ENCODE assay signal across 9 cellular contexts in genomic region chr12:132327351-132328171, GRCh38. TPM values are rescaled to one million over a fixed set of nuclear protein-coding genes. Genes with fewer than 3 reads are reported as not detected.
DNase-seq lines count a peak whose midpoint lies in the region; ATAC-seq and TF ChIP-seq lines count a peak whose summit lies in the region.
"Had no signal": no experiment of that assay in that cellular context is flagged by ENCODE, and none has a peak within 500 bp of the region (broad histone marks: within the 10 kb centered on the region; RNA-seq: fewer than 3 reads in every experiment).

No MANE protein-coding gene starts in this region.

- no peak for TF ChIP-seq EP300 in neural cell (conservative IDR thresholded peaks at IDR 0.05; ENCODE audit: poor library complexity, severe bottlenecking)

- no peak overlapping the region for H3K9ac ChIP-seq in neural cell (ENCODE audit: low read length)

- peaks cover 53% of the 10 kb centered on the region for H3K27me3 Mint-ChIP-seq in T-helper 17 cell

- H3K27me3 ChIP-seq in neural cell (ENCODE audit: insufficient read depth, low read depth, low read length) (peaks cover 37% of the 10 kb centered on the region), upper lobe of right lung (peaks cover 42% of the 10 kb centered on the region)

- no peak overlapping the region for H3K27ac Mint-ChIP-seq in T-helper 17 cell
- H3K27ac Mint-ChIP-seq: natural killer cell treated with Interleukin-12 subunit alpha and Interleukin-12 subunit beta and Interleukin-15 and Interleukin-18, amount 100 ng/mL, for 72 hours had no signal

- H3K79me2 ChIP-seq in neural cell (replicated peaks; ENCODE audit: insufficient read depth, low read length): no peaks in the 10 kb centered on the region

- H3K4me3 ChIP-seq in neural cell (ENCODE audit: low read length): peak overlapping the region; percentile 72
- H3K4me3 ChIP-seq in upper lobe of right lung: no peak overlapping the region

- no peak overlapping the region for H3K4me2 ChIP-seq in neural cell (ENCODE audit: low read length)

- H2AFZ ChIP-seq in neural cell (ENCODE audit: low read depth, low read length): no peak overlapping the region

- TF ChIP-seq CTCF in neural cell (IDR thresholded peaks at IDR 0.05; ENCODE audit: poor library complexity, severe bottlenecking) (no peak), upper lobe of right lung (IDR thresholded peaks at IDR 0.05) (no peak)

- intact Hi-C loops in upper lobe of right lung (cut with DNase I): no loop called here

- H3K9me3 ChIP-seq in T-helper 17 cell (ENCODE audit: control insufficient read depth, low read length, poor library complexity, severe bottlenecking) (no peaks in the 10 kb centered on the region), neural cell (ENCODE audit: low read length) (no peaks in the 10 kb centered on the region), upper lobe of right lung (no peaks in the 10 kb centered on the region)

- H3F3A ChIP-seq in neural cell (ENCODE audit: insufficient read depth, low read length, poor library complexity, severe bottlenecking): no peaks in the 10 kb centered on the region

- peaks cover 7% of the 10 kb centered on the region for H3K36me3 Mint-ChIP-seq in T-helper 17 cell (ENCODE audit: low read depth)

- H3K9me2 ChIP-seq in neural cell (ENCODE audit: insufficient read depth, low read length): no peaks in the 10 kb centered on the region

- peak; percentile 65 for DNase-seq in GM04504 (ENCODE audit: low read depth)
- DNase-seq in T-helper 17 cell: no peak
- DNase-seq in dedifferentiated amniotic fluid mesenchymal stem cell (ENCODE audit: extremely low spot score): peak; percentile 73
- DNase-seq in upper lobe of right lung: peak; percentile 80

- no peak overlapping the region for H3K4me3 Mint-ChIP-seq in T-helper 17 cell
- H3K4me3 Mint-ChIP-seq: natural killer cell treated with Interleukin-12 subunit alpha and Interleukin-12 subunit beta and Interleukin-15 and Interleukin-18, amount 100 ng/mL, for 72 hours had no signal

- TF ChIP-seq RAD21 in neural cell (conservative IDR thresholded peaks at IDR 0.05): no peak

- H3K4me1 ChIP-seq in upper lobe of right lung: peaks cover 10% of the 10 kb centered on the region

- H3K36me3 ChIP-seq in neural cell (ENCODE audit: insufficient read depth, low read length): no peaks in the 10 kb centered on the region
- H3K36me3 ChIP-seq in upper lobe of right lung: no peaks in the 10 kb centered on the region

- H4K20me1 ChIP-seq in neural cell (ENCODE audit: insufficient read depth): no peaks in the 10 kb centered on the region

- H3K27ac ChIP-seq in neural cell (ENCODE audit: low read length): no peak overlapping the region
- H3K27ac ChIP-seq in upper lobe of right lung: no peak overlapping the region

- ATAC-seq in T-helper 17 cell: peak; percentile 21
- peak; percentile 73 for ATAC-seq in upper lobe of right lung
- no peak for ATAC-seq in GM18868 (IDR thresholded peaks at IDR 0.05; ENCODE audit: unreplicated experiment)
- no peak for ATAC-seq in HG03045 (IDR thresholded peaks at IDR 0.05; ENCODE audit: unreplicated experiment)
- no peak for ATAC-seq in GM19455 (IDR thresholded peaks at IDR 0.05; ENCODE audit: unreplicated experiment)

- H3K4me1 Mint-ChIP-seq in T-helper 17 cell: peaks cover 8% of the 10 kb centered on the region

TF ChIP-seq in neural cell, 6 proteins besides CTCF, POLR2A, EP300 and RAD21:
- TF ChIP-seq REST (IDR thresholded peaks at IDR 0.05; ENCODE audit: borderline replicate concordance) (no peak), SMC3 (conservative IDR thresholded peaks at IDR 0.05; ENCODE audit: poor library complexity) (no peak), EZH2 (IDR thresholded peaks at IDR 0.05; ENCODE audit: borderline replicate concordance, insufficient read depth, low read length, poor library complexity, severe bottlenecking) (no peak), MXI1 (conservative IDR thresholded peaks at IDR 0.05; ENCODE audit: poor library complexity, severe bottlenecking) (no peak), TAF1 (IDR thresholded peaks at IDR 0.05; ENCODE audit: low read depth) (no peak), POLR2AphosphoS5 (IDR thresholded peaks at IDR 0.05) (no peak)

RNA-seq across cellular contexts. Expression of gene GALNT9, which starts 1.8 kb away (rescaled TPM):
- total RNA-seq in T-helper 17 cell (not detected), upper lobe of right lung (1.6 TPM)
- polyA plus RNA-seq in neural cell: 13.5 and 18.0 TPM in 2 replicates
- polyA minus RNA-seq in neural cell: 20.7 and 20.8 TPM in 2 replicates
- total RNA-seq: natural killer cell treated with Interleukin-12 subunit alpha and Interleukin-12 subunit beta and Interleukin-15 and Interleukin-18, amount 100 ng/mL, for 72 hours had no signal

Comparison
In these comparisons a context has a peak if more than half of its experiments do, and no peak if none do; other contexts are left out.
1. DNase-seq: peak in GM04504 (single experiment), dedifferentiated amniotic fluid mesenchymal stem cell (single experiment) and upper lobe of right lung (single experiment); none in T-helper 17 cell (0 of 3).
2. ATAC-seq: peak in T-helper 17 cell (single experiment) and upper lobe of right lung (single experiment); none in GM18868 (single experiment), HG03045 (single experiment) and GM19455 (single experiment).